12 cellular contexts compared by ENCODE assay signal in genomic region chr19:3687393-3687773, GRCh38. TPM values are rescaled to one million over a fixed set of nuclear protein-coding genes. Genes with fewer than 3 reads are reported as not detected.
DNase-seq lines count a peak whose midpoint lies in the region; ATAC-seq and TF ChIP-seq lines count a peak whose summit lies in the region.
"Had no signal": no experiment of that assay in that cellular context is flagged by ENCODE, and none has a peak within 500 bp of the region (broad histone marks: within the 10 kb centered on the region; RNA-seq: fewer than 3 reads in every experiment).

No MANE protein-coding gene starts in this region.

- TF ChIP-seq POLR2A in vagina (IDR thresholded peaks at IDR 0.05), result no peak
- TF ChIP-seq POLR2A in gastrocnemius medialis (IDR thresholded peaks at IDR 0.05), result no peak

- H3K9me3 ChIP-seq in lower lobe of right lung (peaks cover 7% of the 10 kb centered on the region), thoracic aorta (no peaks in the 10 kb centered on the region), vagina (no peaks in the 10 kb centered on the region), gastrocnemius medialis (no peaks in the 10 kb centered on the region)

- H3K36me3 ChIP-seq in lower lobe of right lung (peaks cover 6% of the 10 kb centered on the region), thoracic aorta (no peaks in the 10 kb centered on the region), vagina (peaks cover 0 to 10% of the 10 kb centered on the region in 2 donors), gastrocnemius medialis (no peaks in the 10 kb centered on the region)

- ATAC-seq in lower lobe of right lung, result peak in 1 of 2 donors; percentile 15
- no peak for ATAC-seq in thoracic aorta (ENCODE audit: insufficient number of reproducible peaks, low FRiP score, low read depth)
- no peak for ATAC-seq in GM21360 (IDR thresholded peaks at IDR 0.05; ENCODE audit: unreplicated experiment)
- no peak for ATAC-seq in gastrocnemius medialis

- H3K36me3 Mint-ChIP-seq in activated naive CD4-positive, alpha-beta T cell treated with anti-CD3 and anti-CD28 coated beads, Interleukin-2, amount 50 U/mL, for 24 hours, result peaks cover 3% of the 10 kb centered on the region
- H3K36me3 Mint-ChIP-seq in activated T-helper 2 cell treated with anti-CD3 and anti-CD28 coated beads, Interferon-gamma antibody, Interleukin-2, Interleukin-4, amounts not matched to agents 10 μg/mL and 5 μg/mL and 100 μg/mL, durations not matched to agents 14 hours and 24 hours and 36 hours (ENCODE audit: low read depth), result peaks cover 34% of the 10 kb centered on the region

- H3K9me3 Mint-ChIP-seq in activated naive CD4-positive, alpha-beta T cell treated with anti-CD3 and anti-CD28 coated beads, Interleukin-2, amount 50 U/mL, for 24 hours, result no peaks in the 10 kb centered on the region
- peaks cover 16% of the 10 kb centered on the region for H3K9me3 Mint-ChIP-seq in activated T-helper 2 cell treated with anti-CD3 and anti-CD28 coated beads, Interferon-gamma antibody, Interleukin-2, Interleukin-4, amounts not matched to agents 10 μg/mL and 5 μg/mL and 100 μg/mL, durations not matched to agents 14 hours and 24 hours and 36 hours

- no peak overlapping the region for H3K27ac ChIP-seq in lower lobe of right lung
- H3K27ac ChIP-seq in thoracic aorta, result peak overlapping the region; percentile 44 to 60
- H3K27ac ChIP-seq in vagina, result no peak overlapping the region
- H3K27ac ChIP-seq in gastrocnemius medialis, result peak overlapping the region in 2 of 4 donors; percentile 54 to 68
- H3K27ac ChIP-seq: brain microvascular endothelial cell had no signal

- no peak for DNase-seq in activated naive CD4-positive, alpha-beta T cell (lab: John Stamatoyannopoulos, UW)
- DNase-seq in activated T-helper 2 cell treated with anti-CD3 and anti-CD28 coated beads, Interferon-gamma antibody, Interleukin-2, Interleukin-4, amounts not matched to agents 10 μg/mL and 5 μg/mL and 100 μg/mL, durations not matched to agents 14 hours and 24 hours and 36 hours (ENCODE audit: low spot score), result no peak
- DNase-seq in lower lobe of right lung (no peak), thoracic aorta (ENCODE audit: low spot score) (no peak), vagina (ENCODE audit: extremely low spot score in 2 of 2) (no peak), gastrocnemius medialis (no peak)
- DNase-seq: brain microvascular endothelial cell, NCI-H2029 treated with DMSO at 0.1 percent for 48 hours had no signal

- intact Hi-C loops in activated T-helper 2 cell treated with anti-CD3 and anti-CD28 coated beads, Interferon-gamma antibody, Interleukin-2, Interleukin-4, amounts not matched to agents 10 μg/mL and 5 μg/mL and 100 μg/mL, durations not matched to agents 14 hours and 24 hours and 36 hours (cut with micrococcal nuclease), result no loop called here
- intact Hi-C loops in lower lobe of right lung (cut with DNase I), result no loop called here
- intact Hi-C loops in vagina (cut with DNase I), result no loop called here
- intact Hi-C loops in gastrocnemius medialis (cut with DNase I; ENCODE audit: low total_unique reads), result no loop called here

- peak overlapping the region; percentile 30 for H3K27ac Mint-ChIP-seq in activated naive CD4-positive, alpha-beta T cell treated with anti-CD3 and anti-CD28 coated beads, Interleukin-2, amount 50 U/mL, for 24 hours
- H3K27ac Mint-ChIP-seq in activated T-helper 2 cell treated with anti-CD3 and anti-CD28 coated beads, Interferon-gamma antibody, Interleukin-2, Interleukin-4, amounts not matched to agents 10 μg/mL and 5 μg/mL and 100 μg/mL, durations not matched to agents 14 hours and 24 hours and 36 hours, result no peak overlapping the region

- peaks cover 34% of the 10 kb centered on the region for H3K4me1 Mint-ChIP-seq in activated naive CD4-positive, alpha-beta T cell treated with anti-CD3 and anti-CD28 coated beads, Interleukin-2, amount 50 U/mL, for 24 hours
- peaks cover 26% of the 10 kb centered on the region for H3K4me1 Mint-ChIP-seq in activated T-helper 2 cell treated with anti-CD3 and anti-CD28 coated beads, Interferon-gamma antibody, Interleukin-2, Interleukin-4, amounts not matched to agents 10 μg/mL and 5 μg/mL and 100 μg/mL, durations not matched to agents 14 hours and 24 hours and 36 hours (ENCODE audit: low read depth)

- H3K4me1 ChIP-seq in lower lobe of right lung (peaks cover 29% of the 10 kb centered on the region), thoracic aorta (ENCODE audit: control insufficient read depth in 1 of 2, low read depth in 2 of 2) (peaks cover 8 to 51% of the 10 kb centered on the region in 2 donors), vagina (peaks cover 48% of the 10 kb centered on the region), gastrocnemius medialis (peaks cover 0 to 5% of the 10 kb centered on the region in 2 donors)

- peak overlapping the region; percentile 85 for H3K4me3 Mint-ChIP-seq in activated naive CD4-positive, alpha-beta T cell treated with anti-CD3 and anti-CD28 coated beads, Interleukin-2, amount 50 U/mL, for 24 hours
- H3K4me3 Mint-ChIP-seq in activated T-helper 2 cell treated with anti-CD3 and anti-CD28 coated beads, Interferon-gamma antibody, Interleukin-2, Interleukin-4, amounts not matched to agents 10 μg/mL and 5 μg/mL and 100 μg/mL, durations not matched to agents 14 hours and 24 hours and 36 hours (ENCODE audit: low read depth), result peak overlapping the region; percentile 67

- H3K27me3 ChIP-seq in lower lobe of right lung (ENCODE audit: low read depth) (no peaks in the 10 kb centered on the region), thoracic aorta (replicated peaks; ENCODE audit: insufficient read depth) (no peaks in the 10 kb centered on the region), vagina (no peaks in the 10 kb centered on the region), gastrocnemius medialis (no peaks in the 10 kb centered on the region)
- H3K27me3 ChIP-seq: brain microvascular endothelial cell had no signal

- H3K27me3 Mint-ChIP-seq in activated naive CD4-positive, alpha-beta T cell treated with anti-CD3 and anti-CD28 coated beads, Interleukin-2, amount 50 U/mL, for 24 hours, result no peaks in the 10 kb centered on the region
- H3K27me3 Mint-ChIP-seq in activated T-helper 2 cell treated with anti-CD3 and anti-CD28 coated beads, Interferon-gamma antibody, Interleukin-2, Interleukin-4, amounts not matched to agents 10 μg/mL and 5 μg/mL and 100 μg/mL, durations not matched to agents 14 hours and 24 hours and 36 hours (ENCODE audit: low read depth), result no peaks in the 10 kb centered on the region

- in situ Hi-C loops in gastrocnemius medialis (cut with MboI; ENCODE audit: low sequenced_read_pairs in 4 of 4), result no loop called here

- H3K4me3 ChIP-seq in lower lobe of right lung (peak overlapping the region; percentile 33), thoracic aorta (peak overlapping the region; percentile 29), vagina (peak overlapping the region in 1 of 2 donors; percentile 24), gastrocnemius medialis (peak overlapping the region in 1 of 4 donors; percentile 8)
- H3K4me3 ChIP-seq: lung had no signal

- no peak for TF ChIP-seq CTCF in lower lobe of right lung (IDR thresholded peaks at IDR 0.05)
- no peak for TF ChIP-seq CTCF in thoracic aorta (IDR thresholded peaks at IDR 0.05)
- no peak for TF ChIP-seq CTCF in vagina (IDR thresholded peaks at IDR 0.05)
- no peak for TF ChIP-seq CTCF in gastrocnemius medialis (IDR thresholded peaks at IDR 0.05 in 4 of 5, conservative IDR thresholded peaks at IDR 0.05 in 1 of 5)

RNA-seq across cellular contexts. Expression of gene PIP5K1C, which starts 12.9 kb away (rescaled TPM):
- total RNA-seq in activated T-helper 2 cell treated with anti-CD3 and anti-CD28 coated beads, Interferon-gamma antibody, Interleukin-2, Interleukin-4, amounts not matched to agents 10 μg/mL and 5 μg/mL and 100 μg/mL, durations not matched to agents 14 hours and 24 hours and 36 hours, result 22.5 and 23.6 TPM in 2 replicates
- total RNA-seq in lower lobe of right lung, result 43.6 TPM
- 10 to 100 TPM; 82.6 to 84.5 TPM for total RNA-seq in thoracic aorta
- total RNA-seq in vagina, result 24.1 TPM
- 10 to 100 TPM in 3 of 4 donors, 1 to 10 TPM in 1; 8.2 to 18.0 (median 17.3) TPM for total RNA-seq in gastrocnemius medialis

RNA-seq across cellular contexts. Expression of gene TJP3, which starts 20.8 kb away (rescaled TPM):
- 0.41 and 0.48 TPM in 2 replicates for total RNA-seq in activated T-helper 2 cell treated with anti-CD3 and anti-CD28 coated beads, Interferon-gamma antibody, Interleukin-2, Interleukin-4, amounts not matched to agents 10 μg/mL and 5 μg/mL and 100 μg/mL, durations not matched to agents 14 hours and 24 hours and 36 hours
- total RNA-seq in lower lobe of right lung (34.4 TPM), thoracic aorta (1 to 10 TPM in 1 of 2 donors, under 1 TPM in 1; 0.41 to 2.1 TPM), vagina (17.7 TPM), gastrocnemius medialis (1 to 10 TPM in 3 of 4 donors, under 1 TPM in 1; 0.67 to 3.7 (median 1.7) TPM)
- total RNA-seq: skeletal muscle tissue had no signal

Comparison
In these comparisons a context has a peak if more than half of its experiments do, and no peak if none do; other contexts are left out.
1. H3K27ac ChIP-seq: peak in thoracic aorta (2 of 2); none in lower lobe of right lung (single experiment) and vagina (single experiment).